In genomic region chr11:124012697-124013096, GRCh38 we compare ENCODE assay signal across 8 cellular contexts. TPM values are rescaled to one million over a fixed set of nuclear protein-coding genes. Genes with fewer than 3 reads are reported as not detected.
"Had no signal": no experiment of that assay in that cellular context is flagged by ENCODE, and none has a peak within 500 bp of the region (broad histone marks: within the 10 kb centered on the region; RNA-seq: fewer than 3 reads in every experiment).

A gene with protein sequence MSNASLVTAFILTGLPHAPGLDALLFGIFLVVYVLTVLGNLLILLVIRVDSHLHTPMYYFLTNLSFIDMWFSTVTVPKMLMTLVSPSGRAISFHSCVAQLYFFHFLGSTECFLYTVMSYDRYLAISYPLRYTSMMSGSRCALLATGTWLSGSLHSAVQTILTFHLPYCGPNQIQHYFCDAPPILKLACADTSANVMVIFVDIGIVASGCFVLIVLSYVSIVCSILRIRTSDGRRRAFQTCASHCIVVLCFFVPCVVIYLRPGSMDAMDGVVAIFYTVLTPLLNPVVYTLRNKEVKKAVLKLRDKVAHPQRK (plus strand): TSS chr11:124012997. CDS start chr11:124015575, 2,578 bp downstream.

- ATAC-seq: GM12878 had no signal

- H3K4me3 ChIP-seq: GM12878 had no signal

- FAIRE-seq: GM12878, GM12891, GM12892, GM18507, GM19239 had no signal

- DNase-seq: GDM1, GF-D8 had no signal

RNA-seq across cellular contexts. Expression of the gene that starts here (rescaled TPM):
- total RNA-seq: G401, GM12878 had no signal
- polyA plus RNA-seq: GM12878 had no signal
